In the genomic region with DNA sequence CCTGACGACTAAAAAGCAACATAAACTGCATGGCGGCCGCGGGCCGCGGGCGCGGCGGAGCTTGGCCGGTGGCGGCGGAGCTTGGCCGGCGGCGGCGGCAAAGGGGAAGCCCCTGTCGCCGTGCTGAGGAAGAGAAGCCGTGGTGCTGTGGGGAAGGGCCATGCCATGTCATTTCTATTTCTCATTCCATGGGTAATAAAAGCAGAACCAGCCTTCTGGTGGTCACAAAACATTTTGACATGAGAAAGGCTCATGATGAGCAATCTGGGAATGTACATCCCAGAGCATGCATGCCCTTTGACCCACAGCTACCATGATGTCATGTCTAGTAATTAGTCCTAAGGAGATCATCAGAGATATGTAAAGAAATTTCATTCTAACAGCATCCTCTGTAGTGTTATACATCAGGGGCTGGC, we compare ENCODE assay signal across 8 cellular contexts. TPM values are rescaled to one million over a fixed set of nuclear protein-coding genes. Genes with fewer than 3 reads are reported as not detected.
DNase-seq lines count a peak whose midpoint lies in the region; ATAC-seq and TF ChIP-seq lines count a peak whose summit lies in the region.

No MANE protein-coding gene starts in this region.

- intact Hi-C loops in activated CD4-positive, alpha-beta T cell treated with anti-CD3 and anti-CD28 coated beads, Interleukin-2, amount 10 ng/mL, durations not matched to agents 24 days and 14 days (cut with micrococcal nuclease): no loop called here

- H3K36me3 ChIP-seq in BLaER1 treated with 17β-estradiol and CSF1 and Interleukin-3, amounts not matched to agents 10 nM and 100 nM: no peaks in the 10 kb centered on the region

- peaks cover 47% of the 10 kb centered on the region for H3K27me3 Mint-ChIP-seq in activated CD4-positive, alpha-beta T cell treated with anti-CD3 and anti-CD28 coated beads, Interleukin-2, amount 10 ng/mL, durations not matched to agents 24 days and 14 days
- no peaks in the 10 kb centered on the region for H3K27me3 Mint-ChIP-seq in osteocyte (ENCODE audit: unreplicated experiment)

- peak overlapping the region; percentile 71 for H3K4me3 Mint-ChIP-seq in activated CD4-positive, alpha-beta T cell treated with anti-CD3 and anti-CD28 coated beads, Interleukin-2, amount 10 ng/mL, durations not matched to agents 24 days and 14 days
- H3K4me3 Mint-ChIP-seq in osteocyte (ENCODE audit: unreplicated experiment): no peak overlapping the region

- H3K9me3 ChIP-seq in BLaER1 treated with 17β-estradiol and CSF1 and Interleukin-3, amounts not matched to agents 10 nM and 100 nM (replicated peaks in 1 of 11): no peaks in the 10 kb centered on the region

- H3K4me1 ChIP-seq in BLaER1 treated with 17β-estradiol and CSF1 and Interleukin-3, amounts not matched to agents 10 nM and 100 nM: peaks cover 5 to 49% (median 8%) of the 10 kb centered on the region in 10 experiments; a peak in 14 of 20 replicates

- H3K4me1 Mint-ChIP-seq in activated CD4-positive, alpha-beta T cell treated with anti-CD3 and anti-CD28 coated beads, Interleukin-2, amount 10 ng/mL, durations not matched to agents 24 days and 14 days: peaks cover 13% of the 10 kb centered on the region
- H3K4me1 Mint-ChIP-seq in osteocyte (ENCODE audit: unreplicated experiment): peaks cover 16% of the 10 kb centered on the region

- peak overlapping the region in 9 of 10 experiments; percentile 18 to 65 (median 41); a peak in 15 of 20 replicates for H3K4me3 ChIP-seq in BLaER1 treated with 17β-estradiol and CSF1 and Interleukin-3, amounts not matched to agents 10 nM and 100 nM
- H3K4me3 ChIP-seq in skin epidermis: peak overlapping the region in 4 of 7 experiments; percentile 11 to 28 (median 19)

- peaks cover 0 to 35% (median 32%) of the 10 kb centered on the region in 11 experiments; a peak in 19 of 22 replicates for H3K27me3 ChIP-seq in BLaER1 treated with 17β-estradiol and CSF1 and Interleukin-3, amounts not matched to agents 10 nM and 100 nM

- no peaks in the 10 kb centered on the region for H4K20me1 ChIP-seq in BLaER1 treated with 17β-estradiol and CSF1 and Interleukin-3, amounts not matched to agents 10 nM and 100 nM

- H3K27ac Mint-ChIP-seq in activated CD4-positive, alpha-beta T cell treated with anti-CD3 and anti-CD28 coated beads, Interleukin-2, amount 10 ng/mL, durations not matched to agents 24 days and 14 days: no peak overlapping the region
- H3K27ac Mint-ChIP-seq in osteocyte (ENCODE audit: unreplicated experiment): no peak overlapping the region

- ATAC-seq in HG03108 (IDR thresholded peaks at IDR 0.05; ENCODE audit: unreplicated experiment): peak; percentile 69

- peak overlapping the region in 4 of 11 experiments; percentile 7 to 63 (median 48); a peak in 7 of 22 replicates for H3K27ac ChIP-seq in BLaER1 treated with 17β-estradiol and CSF1 and Interleukin-3, amounts not matched to agents 10 nM and 100 nM
- H3K27ac ChIP-seq in skin epidermis: peak overlapping the region in 8 of 21 experiments; percentile 28 to 60 (median 52)

- peak overlapping the region in 7 of 11 experiments; percentile 14 to 65 (median 45); a peak in 6 of 22 replicates for H3K9ac ChIP-seq in BLaER1 treated with 17β-estradiol and CSF1 and Interleukin-3, amounts not matched to agents 10 nM and 100 nM

- DNase-seq in activated CD4-positive, alpha-beta T cell treated with anti-CD3 and anti-CD28 coated beads, Interleukin-2, amount 10 ng/mL, durations not matched to agents 24 days and 14 days: peak; percentile 77
- DNase-seq in fibroblast of gingiva (ENCODE audit: low read depth) (peak; percentile 39), NCI-H345 treated with DMSO at 0.1 percent for 48 hours (lab: John Stamatoyannopoulos, UW; ENCODE audit: unreplicated experiment) (no peak), osteocyte (ENCODE audit: extremely low spot score, unreplicated experiment) (no peak), epidermal melanocyte (ENCODE audit: insufficient read length, low spot score) (no peak)

- H3K36me3 Mint-ChIP-seq in activated CD4-positive, alpha-beta T cell treated with anti-CD3 and anti-CD28 coated beads, Interleukin-2, amount 10 ng/mL, durations not matched to agents 24 days and 14 days (ENCODE audit: low read depth): no peaks in the 10 kb centered on the region
- no peaks in the 10 kb centered on the region for H3K36me3 Mint-ChIP-seq in osteocyte (ENCODE audit: unreplicated experiment)

- H3K9me3 Mint-ChIP-seq in activated CD4-positive, alpha-beta T cell treated with anti-CD3 and anti-CD28 coated beads, Interleukin-2, amount 10 ng/mL, durations not matched to agents 24 days and 14 days: no peaks in the 10 kb centered on the region
- no peaks in the 10 kb centered on the region for H3K9me3 Mint-ChIP-seq in osteocyte (ENCODE audit: unreplicated experiment)

- no peak for TF ChIP-seq CTCF in osteocyte (IDR thresholded peaks at IDR 0.05)

- peak overlapping the region; percentile 54 to 80 (median 69) for H3K4me2 ChIP-seq in BLaER1 treated with 17β-estradiol and CSF1 and Interleukin-3, amounts not matched to agents 10 nM and 100 nM

RNA-seq across cellular contexts. Expression of a gene that starts 23.9 kb away (rescaled TPM):
- total RNA-seq in activated CD4-positive, alpha-beta T cell treated with anti-CD3 and anti-CD28 coated beads, Interleukin-2, amount 10 ng/mL, durations not matched to agents 24 days and 14 days: 32.4 and 33.7 TPM in 2 replicates
- 25.9 and 26.2 TPM in 2 replicates for total RNA-seq in osteocyte

RNA-seq across cellular contexts. Expression of a gene that starts 47.1 kb away (rescaled TPM):
- not detected in 2 replicates for total RNA-seq in activated CD4-positive, alpha-beta T cell treated with anti-CD3 and anti-CD28 coated beads, Interleukin-2, amount 10 ng/mL, durations not matched to agents 24 days and 14 days
- total RNA-seq in osteocyte: not detected in 2 replicates

Comparison
In these comparisons a context has a peak if more than half of its experiments do, and no peak if none do; other contexts are left out.
1. DNase-seq: peak in activated CD4-positive, alpha-beta T cell treated with anti-CD3 and anti-CD28 coated beads, Interleukin-2, amount 10 ng/mL, durations not matched to agents 24 days and 14 days (single experiment) and fibroblast of gingiva (single experiment); none in NCI-H345 treated with DMSO at 0.1 percent for 48 hours (single experiment), osteocyte (single experiment) and epidermal melanocyte (single experiment).